9 cellular contexts compared by ENCODE assay signal in genomic region chr10:102435529-102436233, GRCh38. TPM values are rescaled to one million over a fixed set of nuclear protein-coding genes. Genes with fewer than 3 reads are reported as not detected.
DNase-seq lines count a peak whose midpoint lies in the region; ATAC-seq and TF ChIP-seq lines count a peak whose summit lies in the region.
"Had no signal": no experiment of that assay in that cellular context is flagged by ENCODE, and none has a peak within 500 bp of the region (broad histone marks: within the 10 kb centered on the region; RNA-seq: fewer than 3 reads in every experiment).

No MANE protein-coding gene starts in this region.

- in situ Hi-C loops in astrocyte of the spinal cord (cut with HindIII; ENCODE audit: low sequenced_read_pairs): no loop called here

- intact Hi-C loops in CD14-positive monocyte (cut with micrococcal nuclease): loop anchor here in 1 of 2 donors (5.0 kb wide), 1 partner anchor 42 kb away; no protein-coding TSS in a partner anchor

- H3K4me3 Mint-ChIP-seq in CD14-positive monocyte: peak overlapping the region; percentile 59 to 69
- H3K4me3 Mint-ChIP-seq in nephron: peak overlapping the region; percentile 69 to 78 (median 77)

- peaks cover 45% of the 10 kb centered on the region for H3K4me1 Mint-ChIP-seq in CD14-positive monocyte
- peaks cover 35% of the 10 kb centered on the region for H3K4me1 Mint-ChIP-seq in nephron

- H3K9me3 ChIP-seq in KOPT-K1 (ENCODE audit: insufficient read depth, low read length, poor library complexity, severe bottlenecking): no peaks in the 10 kb centered on the region

- ATAC-seq in GM21786 (IDR thresholded peaks at IDR 0.05; ENCODE audit: unreplicated experiment) (no peak), SK-N-SH treated with all-trans-retinoic acid at 6 μM for 48 hours (no peak)

- no peaks in the 10 kb centered on the region; the same call in 1 of the 2 replicates for H3K36me3 ChIP-seq in KOPT-K1 (ENCODE audit: insufficient read depth, low read length)
- H3K36me3 ChIP-seq: cardiac muscle cell had no signal

- DNase-seq in CD14-positive monocyte (ENCODE audit: low spot score) (no peak), astrocyte of the spinal cord (ENCODE audit: low read depth, low spot score) (no peak), NCI-H524 (lab: John Stamatoyannopoulos, UW) (no peak), HuH-7 (ENCODE audit: low spot score) (no peak)

- H3K27ac Mint-ChIP-seq in CD14-positive monocyte (peak overlapping the region in 5 of 7 donors; percentile 5 to 89 (median 21)), nephron (peak overlapping the region; percentile 86 to 93 (median 93))

- H3K9me3 Mint-ChIP-seq in CD14-positive monocyte (no peaks in the 10 kb centered on the region), nephron (no peaks in the 10 kb centered on the region)

- TF ChIP-seq CTCF in CD14-positive monocyte (IDR thresholded peaks at IDR 0.05) (no peak), astrocyte of the spinal cord (IDR thresholded peaks at IDR 0.05; ENCODE audit: low read depth, low read length) (no peak), nephron (IDR thresholded peaks at IDR 0.05; ENCODE audit: unreplicated experiment in 3 of 3) (no peak)

- peak overlapping the region; percentile 70 for H3K27ac ChIP-seq in KOPT-K1 (ENCODE audit: low read depth, low read length, poor library complexity, severe bottlenecking)
- H3K27ac ChIP-seq: cardiac muscle cell had no signal

- peak overlapping the region; percentile 16 for H3K4me3 ChIP-seq in astrocyte of the spinal cord (ENCODE audit: low read depth, low read length)
- H3K4me3 ChIP-seq: cardiac muscle cell had no signal

- peaks cover 0 to under 1% of the 10 kb centered on the region in 2 donors for H3K36me3 Mint-ChIP-seq in CD14-positive monocyte
- no peaks in the 10 kb centered on the region for H3K36me3 Mint-ChIP-seq in nephron (ENCODE audit: low read depth)

- H3K27me3 Mint-ChIP-seq in CD14-positive monocyte (ENCODE audit: low read depth in 3 of 3) (peaks cover 0 to 2% (median 0%) of the 10 kb centered on the region in 3 donors), nephron (ENCODE audit: low read depth) (peaks cover 6% of the 10 kb centered on the region)

TF ChIP-seq in SK-N-SH treated with all-trans-retinoic acid at 6 μM for 48 hours, 23 proteins besides CTCF, POLR2A, EP300 and RAD21:
- no peak for TF ChIP-seq OSR1 (CRISPR knock-in tag; IDR thresholded peaks at IDR 0.05)
- no peak for TF ChIP-seq ZNF70 (CRISPR knock-in tag; IDR thresholded peaks at IDR 0.05)
- no peak for TF ChIP-seq ISL1 (CRISPR knock-in tag; IDR thresholded peaks at IDR 0.05)
- TF ChIP-seq ZFP3 (CRISPR knock-in tag; IDR thresholded peaks at IDR 0.05): no peak
- TF ChIP-seq CREB5 (CRISPR knock-in tag; IDR thresholded peaks at IDR 0.05; ENCODE audit: low read depth): no peak
- TF ChIP-seq ZNF565 (CRISPR knock-in tag; conservative IDR thresholded peaks at IDR 0.05; ENCODE audit: low read depth): no peak
- TF ChIP-seq ZNF8 (CRISPR knock-in tag; IDR thresholded peaks at IDR 0.05): no peak
- no peak for TF ChIP-seq TSHZ2 (CRISPR knock-in tag; IDR thresholded peaks at IDR 0.05)
- TF ChIP-seq PATZ1 (CRISPR knock-in tag; IDR thresholded peaks at IDR 0.05; ENCODE audit: borderline replicate concordance): no peak
- TF ChIP-seq CSRNP3 (CRISPR knock-in tag; IDR thresholded peaks at IDR 0.05): no peak
- TF ChIP-seq ESRRG (CRISPR knock-in tag; IDR thresholded peaks at IDR 0.05): no peak
- no peak for TF ChIP-seq TCF4 (CRISPR knock-in tag; IDR thresholded peaks at IDR 0.05; ENCODE audit: borderline replicate concordance)
- no peak for TF ChIP-seq RARB (CRISPR knock-in tag; IDR thresholded peaks at IDR 0.05)
- no peak for TF ChIP-seq ARNTL (CRISPR knock-in tag; IDR thresholded peaks at IDR 0.05; ENCODE audit: borderline replicate concordance, low read depth)
- no peak for TF ChIP-seq POU6F1 (CRISPR knock-in tag; IDR thresholded peaks at IDR 0.05; ENCODE audit: borderline replicate concordance, low read depth)

RNA-seq across cellular contexts. Expression of gene CUEDC2, which starts 3.3 kb away (rescaled TPM):
- 10 to 100 TPM; 58.5 to 70.2 TPM for polyA plus RNA-seq in CD14-positive monocyte

RNA-seq across cellular contexts. Expression of gene FBXL15, which starts 15.0 kb away (rescaled TPM):
- polyA plus RNA-seq in CD14-positive monocyte: 10 to 100 TPM; 25.5 to 36.3 TPM

RNA-seq across cellular contexts. Expression of gene C10orf95, which starts 15.7 kb away (rescaled TPM):
- polyA plus RNA-seq in CD14-positive monocyte: not detected

RNA-seq across cellular contexts. Expression of gene PSD, which starts 17.1 kb away (rescaled TPM):
- 1 to 10 TPM; 1.1 to 1.5 TPM for polyA plus RNA-seq in CD14-positive monocyte

RNA-seq across cellular contexts. Expression of gene NFKB2, which starts 40.2 kb away (rescaled TPM):
- polyA plus RNA-seq in CD14-positive monocyte: 10 to 100 TPM in 1 of 2 donors, 1 to 10 TPM in 1; 6.8 to 15.0 TPM
